16 cellular contexts compared by ENCODE assay signal in the genomic region with DNA sequence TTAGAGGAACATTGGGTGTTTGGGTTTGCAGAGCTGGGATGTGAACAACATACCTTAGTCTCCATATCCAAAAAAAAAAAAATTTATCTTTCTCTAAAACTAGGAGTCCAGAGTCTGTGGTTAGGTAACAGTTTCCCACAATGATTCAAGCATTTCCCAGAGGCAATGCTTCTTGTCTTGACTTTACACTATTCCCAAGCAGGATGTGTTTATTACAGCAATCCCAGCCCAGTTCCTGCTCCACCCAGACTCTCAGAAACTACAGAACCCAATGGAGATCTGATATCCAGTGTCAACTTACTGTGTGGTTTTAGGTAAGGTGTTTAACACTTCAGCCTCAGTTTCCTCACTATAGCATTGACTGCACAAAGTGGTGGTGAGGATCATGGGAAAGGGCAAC. TPM values are rescaled to one million over a fixed set of nuclear protein-coding genes. Genes with fewer than 3 reads are reported as not detected.
A peak's percentile ranks its signal among the peaks of the same experiment; 100 is the strongest.
DNase-seq lines count a peak whose midpoint lies in the region; ATAC-seq, FAIRE-seq and TF ChIP-seq lines count a peak whose summit lies in the region.
"Had no signal": no experiment of that assay in that cellular context is flagged by ENCODE, and none has a peak within 500 bp of the region (broad histone marks: within the 10 kb centered on the region; RNA-seq: fewer than 3 reads in every experiment).

No MANE protein-coding gene starts in this region.

- H2AFZ ChIP-seq in endothelial cell of umbilical vein (ENCODE audit: low read depth, low read length), result no peak overlapping the region

- H3K9me1 ChIP-seq in endothelial cell of umbilical vein (replicated peaks; ENCODE audit: control insufficient read depth, extremely low read depth, insufficient read depth, low read length), result no peaks in the 10 kb centered on the region

- no peak for TF ChIP-seq POLR2A in endothelial cell of umbilical vein (IDR thresholded peaks at IDR 0.05; ENCODE audit: low read depth, low read length)

- no peaks in the 10 kb centered on the region for H3K79me2 ChIP-seq in endothelial cell of umbilical vein (ENCODE audit: control insufficient read depth, insufficient read depth, low read length)

- no peak overlapping the region for H3K9ac ChIP-seq in endothelial cell of umbilical vein (replicated peaks; ENCODE audit: extremely low read depth, insufficient read depth, low read length)

- no peaks in the 10 kb centered on the region for H4K20me1 ChIP-seq in endothelial cell of umbilical vein (replicated peaks; ENCODE audit: control insufficient read depth, extremely low read depth, insufficient read depth, low read length)

- intact Hi-C loops in left cardiac atrium (cut with DNase I) (loop anchor here (5.0 kb wide), 1 partner anchor 107 kb away; the partner anchor contains the start of gene KLHDC8B (in 2 of the 2)), endothelial cell of umbilical vein (cut with micrococcal nuclease) (no loop called here), sciatic nerve (cut with DNase I) (no loop called here)

- DNase-seq in right atrium auricular region (ENCODE audit: low spot score) (peak; percentile 63), left cardiac atrium (no peak), endothelial cell of umbilical vein (ENCODE audit: low read depth, low spot score) (peak; percentile 36), sciatic nerve (ENCODE audit: low spot score) (no peak), Kasumi-1 (lab: John Stamatoyannopoulos, UW) (no peak), HPDE6-E6E7 (ENCODE audit: extremely low spot score) (no peak)
- DNase-seq: activated CD4-positive, alpha-beta T cell treated with anti-CD3 and anti-CD28 coated beads, Interleukin-2, amount 50 U/mL, for 1 hour; activated naive CD4-positive, alpha-beta T cell treated with Interleukin-2 at 50 U/mL for 16 hours; AML-193; hypothalamus; KBM-7; NCI-H2107; T-cell; tibial artery had no signal

- dilution Hi-C loops in endothelial cell of umbilical vein (cut with MboI; ENCODE audit: extremely low pct_ligation_motif_present, low sequenced_read_pairs), result no loop called here

- H3K4me3 ChIP-seq in right atrium auricular region (no peak overlapping the region), endothelial cell of umbilical vein (replicated peaks in 1 of 3; ENCODE audit: insufficient read depth in 1 of 3, low read depth in 1 of 3, low read length in 3 of 3) (no peak overlapping the region), neutrophil (ENCODE audit: low read depth in 1 of 2, low read length in 1 of 2) (no peak overlapping the region)
- H3K4me3 ChIP-seq: tibial artery had no signal

- H3K9me3 ChIP-seq in right atrium auricular region (no peaks in the 10 kb centered on the region), endothelial cell of umbilical vein (replicated peaks; ENCODE audit: control insufficient read depth, insufficient read depth, low read length) (no peaks in the 10 kb centered on the region), neutrophil (no peaks in the 10 kb centered on the region)
- H3K9me3 ChIP-seq: tibial artery had no signal

- CTCF ChIA-PET in endothelial cell of umbilical vein (lab: Charles Lee), result interaction anchor here (1.1 to 3.2 kb wide), 3 partner anchors 15 to 170 kb away, joined by 4 to 44 read pairs (median 12); partner anchors contain the start of gene KLHDC8B

- FAIRE-seq in endothelial cell of umbilical vein (lab: Jason Lieb, UNC), result no peak

- H3K36me3 ChIP-seq in right atrium auricular region, result peaks cover 31% of the 10 kb centered on the region
- H3K36me3 ChIP-seq in endothelial cell of umbilical vein (ENCODE audit: control insufficient read depth in 2 of 2, extremely low read depth in 1 of 2, insufficient read depth in 2 of 2, low read length in 2 of 2), result peaks cover 9 to 18% of the 10 kb centered on the region in 2 experiments
- H3K36me3 ChIP-seq in neutrophil, result peaks cover 82% of the 10 kb centered on the region

- H3K4me2 ChIP-seq in endothelial cell of umbilical vein (ENCODE audit: insufficient read depth, low read length), result no peak overlapping the region

- BruUV-seq in endothelial cell of umbilical vein (replicated peaks; lab: Mats Ljungman, UMichigan), result no TSS peak

- H3K27ac ChIP-seq in right atrium auricular region (peak overlapping the region; percentile 95 to 97), endothelial cell of umbilical vein (ENCODE audit: insufficient read depth, low read depth, low read length) (no peak overlapping the region), neutrophil (peak overlapping the region; percentile 12)

- TF ChIP-seq CTCF in right atrium auricular region (IDR thresholded peaks at IDR 0.05), result no peak
- TF ChIP-seq CTCF in endothelial cell of umbilical vein (IDR thresholded peaks at IDR 0.05; ENCODE audit: extremely low read depth in 1 of 2, insufficient read depth in 1 of 2, low read depth in 1 of 2, low read length in 2 of 2), result no peak
- TF ChIP-seq CTCF in neutrophil (IDR thresholded peaks at IDR 0.05), result no peak

- H3K27me3 ChIP-seq in right atrium auricular region (no peaks in the 10 kb centered on the region), endothelial cell of umbilical vein (ENCODE audit: control insufficient read depth in 2 of 2, insufficient read depth in 2 of 2, low read length in 2 of 2) (no peaks in the 10 kb centered on the region), neutrophil (no peaks in the 10 kb centered on the region)
- H3K27me3 ChIP-seq: tibial artery had no signal

- H3K4me1 ChIP-seq in right atrium auricular region (peaks cover 0 to 42% of the 10 kb centered on the region in 2 donors), endothelial cell of umbilical vein (ENCODE audit: control insufficient read depth, extremely low read depth, insufficient read depth, low read length) (peaks cover 18% of the 10 kb centered on the region), neutrophil (ENCODE audit: control insufficient read depth in 1 of 2, insufficient read depth in 1 of 2, low read depth in 1 of 2, low read length in 1 of 2) (peaks cover 16 to 20% of the 10 kb centered on the region in 2 experiments)

- POLR2A ChIA-PET in endothelial cell of umbilical vein (lab: Charles Lee), result no interaction called here

- ATAC-seq in left cardiac atrium (no peak), sciatic nerve (no peak), SK-N-SH treated with all-trans-retinoic acid at 6 μM for 48 hours (no peak)
- ATAC-seq: T-cell had no signal

TF ChIP-seq in endothelial cell of umbilical vein, 7 proteins besides CTCF, POLR2A, EP300 and RAD21:
- TF ChIP-seq GATA2 (IDR thresholded peaks at IDR 0.05; ENCODE audit: insufficient read depth, insufficient read length, low read depth, low read length) (no peak), POLR2AphosphoS5 (IDR thresholded peaks at IDR 0.05; ENCODE audit: insufficient read depth, low read depth, low read length) (no peak), MYC (IDR thresholded peaks at IDR 0.05; ENCODE audit: low read depth, low read length) (no peak), JUN (IDR thresholded peaks at IDR 0.05; ENCODE audit: borderline replicate concordance, insufficient read depth, insufficient read length, low read depth) (no peak), FOS (IDR thresholded peaks at IDR 0.05; ENCODE audit: borderline replicate concordance, insufficient read depth, low read length) (no peak), EZH2 (IDR thresholded peaks at IDR 0.05; ENCODE audit: borderline replicate concordance, low read depth, low read length, severe bottlenecking) (no peak)
- TF ChIP-seq, protein P1, sequence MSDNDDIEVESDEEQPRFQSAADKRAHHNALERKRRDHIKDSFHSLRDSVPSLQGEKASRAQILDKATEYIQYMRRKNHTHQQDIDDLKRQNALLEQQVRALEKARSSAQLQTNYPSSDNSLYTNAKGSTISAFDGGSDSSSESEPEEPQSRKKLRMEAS (IDR thresholded peaks at IDR 0.05; ENCODE audit: insufficient read depth, insufficient read length), result no peak

TF ChIP-seq in SK-N-SH treated with all-trans-retinoic acid at 6 μM for 48 hours, 23 proteins besides CTCF, POLR2A, EP300 and RAD21:
- TF ChIP-seq TOX (CRISPR knock-in tag; IDR thresholded peaks at IDR 0.05; ENCODE audit: borderline replicate concordance), result no peak
- TF ChIP-seq ZNF565 (CRISPR knock-in tag; conservative IDR thresholded peaks at IDR 0.05; ENCODE audit: low read depth), result no peak
- no peak for TF ChIP-seq SNAI2 (CRISPR knock-in tag; IDR thresholded peaks at IDR 0.05)
- TF ChIP-seq OSR1 (CRISPR knock-in tag; IDR thresholded peaks at IDR 0.05), result no peak
- TF ChIP-seq POU6F1 (CRISPR knock-in tag; IDR thresholded peaks at IDR 0.05; ENCODE audit: borderline replicate concordance, low read depth), result no peak
- TF ChIP-seq ZFP3 (CRISPR knock-in tag; IDR thresholded peaks at IDR 0.05), result no peak

RNA-seq across cellular contexts. Expression of gene C3orf62, which starts 2.3 kb away (rescaled TPM):
- total RNA-seq in right atrium auricular region (1 to 10 TPM; 1.0 to 1.5 TPM), left cardiac atrium (1 to 10 TPM; 3.2 to 3.4 TPM), endothelial cell of umbilical vein (3.9 and 5.6 TPM in 2 replicates), sciatic nerve (6.7 TPM)
- polyA plus RNA-seq in endothelial cell of umbilical vein, result 1.8 and 2.8 TPM in 2 replicates
- 2.4 and 2.7 TPM in 2 replicates for polyA plus RNA-seq in endothelial cell of umbilical vein (2011; cell fraction: cytosol; rRNA removed)
- polyA plus RNA-seq in endothelial cell of umbilical vein (2011; cell fraction: nucleus; rRNA removed), result 12.4 and 13.0 TPM in 2 replicates
- 2.0 and 3.2 TPM in 2 replicates for polyA plus RNA-seq in endothelial cell of umbilical vein (2012)
- 3.2 and 5.2 TPM in 2 replicates for polyA minus RNA-seq in endothelial cell of umbilical vein
- 3.2 TPM for polyA minus RNA-seq in endothelial cell of umbilical vein (2011; cell fraction: cytosol; rRNA and poly(A)+ RNA removed)
- polyA minus RNA-seq in endothelial cell of umbilical vein (2011; cell fraction: nucleus; rRNA and poly(A)+ RNA removed), result 8.4 and 9.7 TPM in 2 replicates

Comparison
In these comparisons a context has a peak if more than half of its experiments do, and no peak if none do; other contexts are left out.
1. DNase-seq: peak in right atrium auricular region (single experiment) and endothelial cell of umbilical vein (single experiment); none in left cardiac atrium (single experiment), sciatic nerve (single experiment), Kasumi-1 (0 of 2) and HPDE6-E6E7 (single experiment).
2. intact Hi-C loops: an anchor here in left cardiac atrium (5.0 kb wide); none called in endothelial cell of umbilical vein and sciatic nerve.